Comparison of ENCODE assay signal across 1 cellular context in the genomic region with DNA sequence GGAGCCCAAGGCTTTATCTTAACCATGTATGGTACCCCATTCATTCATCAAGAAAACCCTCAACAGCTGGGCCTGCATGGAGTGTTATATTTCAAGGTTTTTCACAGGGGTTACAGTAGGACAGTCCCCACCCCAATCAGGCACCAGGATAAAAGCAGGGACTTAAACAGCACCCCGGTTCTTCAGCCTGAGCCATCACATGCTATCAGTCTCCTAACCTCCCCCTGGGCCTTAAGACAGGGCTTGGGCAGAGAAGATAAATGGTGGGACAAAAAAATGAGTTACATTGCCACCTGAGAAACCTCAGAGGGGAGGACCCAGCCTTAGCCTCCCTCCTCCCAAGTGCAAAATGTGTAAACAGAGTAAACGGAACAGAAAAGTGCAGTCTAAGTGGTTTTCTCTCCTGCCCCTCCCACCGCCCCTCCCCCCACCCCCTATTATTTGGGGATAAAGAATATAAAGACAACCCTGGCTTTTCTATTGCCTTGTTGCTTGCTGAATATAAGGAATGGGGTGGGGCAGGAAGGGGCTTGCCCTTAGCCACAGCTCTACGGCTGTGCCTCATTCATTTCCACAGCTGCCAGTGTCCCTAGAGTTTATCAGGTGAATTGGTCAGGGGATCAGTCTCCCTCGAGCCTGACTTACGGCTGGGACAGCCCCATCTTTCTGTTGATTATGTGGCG.
TF ChIP-seq lines count a peak whose summit lies in the region.

No MANE protein-coding gene starts in this region.

TF ChIP-seq in GM23338, 12 proteins besides CTCF, POLR2A, EP300 and RAD21:
- TF ChIP-seq ZNF331 (CRISPR knock-in tag; IDR thresholded peaks at IDR 0.05; ENCODE audit: low read depth) (no peak), NANOG (IDR thresholded peaks at IDR 0.05; ENCODE audit: borderline replicate concordance) (no peak), JUNB (IDR thresholded peaks at IDR 0.05; ENCODE audit: unreplicated experiment) (no peak)
- TF ChIP-seq, protein P1, sequence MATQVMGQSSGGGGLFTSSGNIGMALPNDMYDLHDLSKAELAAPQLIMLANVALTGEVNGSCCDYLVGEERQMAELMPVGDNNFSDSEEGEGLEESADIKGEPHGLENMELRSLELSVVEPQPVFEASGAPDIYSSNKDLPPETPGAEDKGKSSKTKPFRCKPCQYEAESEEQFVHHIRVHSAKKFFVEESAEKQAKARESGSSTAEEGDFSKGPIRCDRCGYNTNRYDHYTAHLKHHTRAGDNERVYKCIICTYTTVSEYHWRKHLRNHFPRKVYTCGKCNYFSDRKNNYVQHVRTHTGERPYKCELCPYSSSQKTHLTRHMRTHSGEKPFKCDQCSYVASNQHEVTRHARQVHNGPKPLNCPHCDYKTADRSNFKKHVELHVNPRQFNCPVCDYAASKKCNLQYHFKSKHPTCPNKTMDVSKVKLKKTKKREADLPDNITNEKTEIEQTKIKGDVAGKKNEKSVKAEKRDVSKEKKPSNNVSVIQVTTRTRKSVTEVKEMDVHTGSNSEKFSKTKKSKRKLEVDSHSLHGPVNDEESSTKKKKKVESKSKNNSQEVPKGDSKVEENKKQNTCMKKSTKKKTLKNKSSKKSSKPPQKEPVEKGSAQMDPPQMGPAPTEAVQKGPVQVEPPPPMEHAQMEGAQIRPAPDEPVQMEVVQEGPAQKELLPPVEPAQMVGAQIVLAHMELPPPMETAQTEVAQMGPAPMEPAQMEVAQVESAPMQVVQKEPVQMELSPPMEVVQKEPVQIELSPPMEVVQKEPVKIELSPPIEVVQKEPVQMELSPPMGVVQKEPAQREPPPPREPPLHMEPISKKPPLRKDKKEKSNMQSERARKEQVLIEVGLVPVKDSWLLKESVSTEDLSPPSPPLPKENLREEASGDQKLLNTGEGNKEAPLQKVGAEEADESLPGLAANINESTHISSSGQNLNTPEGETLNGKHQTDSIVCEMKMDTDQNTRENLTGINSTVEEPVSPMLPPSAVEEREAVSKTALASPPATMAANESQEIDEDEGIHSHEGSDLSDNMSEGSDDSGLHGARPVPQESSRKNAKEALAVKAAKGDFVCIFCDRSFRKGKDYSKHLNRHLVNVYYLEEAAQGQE (IDR thresholded peaks at IDR 0.05; ENCODE audit: unreplicated experiment), result no peak
TF ChIP-seq in GM23338: peak in this region for 0.
